ENCODE assay signal across 9 cellular contexts in genomic region chr19:34985249-34986022, GRCh38. TPM values are rescaled to one million over a fixed set of nuclear protein-coding genes. Genes with fewer than 3 reads are reported as not detected.
DNase-seq lines count a peak whose midpoint lies in the region; ATAC-seq and TF ChIP-seq lines count a peak whose summit lies in the region.
"Had no signal": no experiment of that assay in that cellular context is flagged by ENCODE, and none has a peak within 500 bp of the region (broad histone marks: within the 10 kb centered on the region; RNA-seq: fewer than 3 reads in every experiment).

No MANE protein-coding gene starts in this region.

- H3K36me3 ChIP-seq in adrenal gland (replicated peaks in 1 of 2) (no peaks in the 10 kb centered on the region), left lung (no peaks in the 10 kb centered on the region), upper lobe of right lung (no peaks in the 10 kb centered on the region), esophagus squamous epithelium (no peaks in the 10 kb centered on the region)

- no peaks in the 10 kb centered on the region for H3K27me3 ChIP-seq in adrenal gland
- H3K27me3 ChIP-seq in left lung = no peaks in the 10 kb centered on the region
- no peaks in the 10 kb centered on the region for H3K27me3 ChIP-seq in upper lobe of right lung
- H3K27me3 ChIP-seq in esophagus squamous epithelium = no peaks in the 10 kb centered on the region

- peak overlapping the region in 1 of 5 donors; percentile 67 for H3K27ac ChIP-seq in adrenal gland
- peak overlapping the region in 1 of 2 donors; percentile 7 for H3K27ac ChIP-seq in left lung
- peak overlapping the region; percentile 8 for H3K27ac ChIP-seq in upper lobe of right lung
- peak overlapping the region in 1 of 4 donors; percentile 39 for H3K27ac ChIP-seq in esophagus squamous epithelium

- TF ChIP-seq POLR2A in adrenal gland (IDR thresholded peaks at IDR 0.05) (no peak), esophagus squamous epithelium (IDR thresholded peaks at IDR 0.05) (no peak)

- TF ChIP-seq CTCF in adrenal gland (IDR thresholded peaks at IDR 0.05) (no peak), left lung (IDR thresholded peaks at IDR 0.05) (no peak), upper lobe of right lung (IDR thresholded peaks at IDR 0.05) (no peak), esophagus squamous epithelium (IDR thresholded peaks at IDR 0.05) (no peak)

- no peaks in the 10 kb centered on the region for H3K9me3 ChIP-seq in adrenal gland (replicated peaks in 1 of 3)
- H3K9me3 ChIP-seq in left lung = no peaks in the 10 kb centered on the region
- no peaks in the 10 kb centered on the region for H3K9me3 ChIP-seq in upper lobe of right lung
- no peaks in the 10 kb centered on the region for H3K9me3 ChIP-seq in esophagus squamous epithelium

- H3K4me1 ChIP-seq in adrenal gland (replicated peaks in 1 of 2) = peaks cover 0 to 5% of the 10 kb centered on the region in 2 donors
- H3K4me1 ChIP-seq in left lung = peaks cover 5 to 27% of the 10 kb centered on the region in 2 donors
- peaks cover 10% of the 10 kb centered on the region for H3K4me1 ChIP-seq in upper lobe of right lung
- peaks cover 0 to 12% (median 0%) of the 10 kb centered on the region in 3 donors for H3K4me1 ChIP-seq in esophagus squamous epithelium

- 27 to 34% (median 30%) methylated on average over 6 to 7 of the region's 7 CpGs for WGBS in adrenal gland, 4 donors
- WGBS in esophagus squamous epithelium, 2 donors = 16% methylated on average over 6 of the region's 7 CpGs

- DNase-seq in activated T-cell treated with anti-CD3 and anti-CD28 coated beads, Interleukin-2, amount 50 U/mL, for 1 hour = peak; percentile 40
- no peak for DNase-seq in activated T-cell treated with anti-CD3 and anti-CD28 coated beads for 4 hours
- peak in 5 of 7 donors; percentile 53 to 82 (median 71) for DNase-seq in adrenal gland
- DNase-seq in left lung = peak in 1 of 2 donors; percentile 61
- DNase-seq in upper lobe of right lung = no peak
- DNase-seq in esophagus squamous epithelium (lab: John Stamatoyannopoulos, UW) = no peak
- DNase-seq in hypothalamus (lab: John Stamatoyannopoulos, UW) = no peak
- DNase-seq in ureter (ENCODE audit: low spot score) = no peak
- DNase-seq: mesenchymal stem cell had no signal

- intact Hi-C loops in adrenal gland (cut with DNase I) (no loop called here), left lung (cut with DNase I) (no loop called here), upper lobe of right lung (cut with DNase I) (no loop called here), esophagus squamous epithelium (cut with DNase I) (no loop called here)

- peak; percentile 91 for ATAC-seq in left lung
- peak; percentile 95 for ATAC-seq in upper lobe of right lung

- H3K4me3 ChIP-seq in adrenal gland = no peak overlapping the region
- H3K4me3 ChIP-seq in left lung = no peak overlapping the region
- no peak overlapping the region for H3K4me3 ChIP-seq in upper lobe of right lung
- no peak overlapping the region for H3K4me3 ChIP-seq in esophagus squamous epithelium

RNA-seq across cellular contexts. Expression of gene GRAMD1A, which starts 14.7 kb away (rescaled TPM):
- total RNA-seq in adrenal gland (100 to 1,000 TPM in 1 of 8 donors, 10 to 100 TPM in 7; 42.4 to 101 (median 81.5) TPM), left lung (100 to 1,000 TPM; 116 to 137 TPM), upper lobe of right lung (107 TPM), esophagus squamous epithelium (10 to 100 TPM in 2 of 4 donors, 1 to 10 TPM in 2; 4.6 to 23.3 (median 8.8) TPM), ureter (71.3 TPM)
- 100 to 1,000 TPM in 1 of 3 donors, 10 to 100 TPM in 2; 41.5 to 125 (median 74.9) TPM for polyA plus RNA-seq in adrenal gland

RNA-seq across cellular contexts. Expression of gene ZNF792, which starts 21.4 kb away (rescaled TPM):
- 1 to 10 TPM; 3.3 to 8.4 (median 6.8) TPM for total RNA-seq in adrenal gland
- 1 to 10 TPM in 1 of 3 donors, under 1 TPM in 2; 0.61 to 2.1 (median 0.97) TPM for polyA plus RNA-seq in adrenal gland
- 1 to 10 TPM; 8.5 to 9.9 TPM for total RNA-seq in left lung
- total RNA-seq in upper lobe of right lung = 11.5 TPM
- total RNA-seq in esophagus squamous epithelium = 1 to 10 TPM; 1.0 to 4.6 (median 2.7) TPM
- 10.2 TPM for total RNA-seq in ureter

RNA-seq across cellular contexts. Expression of gene SCN1B, which starts 44.8 kb away (rescaled TPM):
- total RNA-seq in adrenal gland (10 to 100 TPM in 6 of 8 donors, 1 to 10 TPM in 2; 9.5 to 34.5 (median 15.8) TPM), left lung (1 to 10 TPM; 7.7 to 9.7 TPM), upper lobe of right lung (8.7 TPM), esophagus squamous epithelium (1 to 10 TPM in 2 of 4 donors, under 1 TPM in 1, not detected in 1; 0.26 to 5.9 (median 1.2) TPM), ureter (9.8 TPM)
- polyA plus RNA-seq in adrenal gland = 10 to 100 TPM in 2 of 3 donors, 1 to 10 TPM in 1; 4.4 to 13.2 (median 11.6) TPM

RNA-seq across cellular contexts. Expression of gene HPN, which starts 56.1 kb away (rescaled TPM):
- 1 to 10 TPM in 2 of 8 donors, under 1 TPM in 5, not detected in 1; 0.20 to 2.6 (median 0.87) TPM for total RNA-seq in adrenal gland
- polyA plus RNA-seq in adrenal gland = 1 to 10 TPM in 1 of 3 donors, under 1 TPM in 1, not detected in 1; 0.88 to 1.7 TPM
- 10 to 100 TPM; 16.8 to 40.3 TPM for total RNA-seq in left lung
- total RNA-seq in upper lobe of right lung = 36.4 TPM
- total RNA-seq in esophagus squamous epithelium = under 1 TPM in 2 of 4 donors, not detected in 2; 0.19 to 0.47 TPM
- 0.73 TPM for total RNA-seq in ureter

RNA-seq across cellular contexts. Expression of gene ZNF30, which starts 58.7 kb away (rescaled TPM):
- total RNA-seq in adrenal gland (1 to 10 TPM; 2.1 to 5.6 (median 3.6) TPM), left lung (1 to 10 TPM; 3.5 to 4.3 TPM), upper lobe of right lung (4.8 TPM), esophagus squamous epithelium (10 to 100 TPM in 1 of 4 donors, 1 to 10 TPM in 1, under 1 TPM in 2; 0.26 to 30.2 (median 1.3) TPM), ureter (4.6 TPM)
- polyA plus RNA-seq in adrenal gland = 1 to 10 TPM; 2.8 to 5.3 (median 3.6) TPM

Comparison
In these comparisons a context has a peak if more than half of its experiments do, and no peak if none do; other contexts are left out.
1. DNase-seq: peak in activated T-cell treated with anti-CD3 and anti-CD28 coated beads, Interleukin-2, amount 50 U/mL, for 1 hour (single experiment) and adrenal gland (5 of 7); none in activated T-cell treated with anti-CD3 and anti-CD28 coated beads for 4 hours (single experiment), upper lobe of right lung (single experiment), esophagus squamous epithelium (single experiment), hypothalamus (0 of 51) and ureter (single experiment).